22 cellular contexts compared by ENCODE assay signal in the genomic region with DNA sequence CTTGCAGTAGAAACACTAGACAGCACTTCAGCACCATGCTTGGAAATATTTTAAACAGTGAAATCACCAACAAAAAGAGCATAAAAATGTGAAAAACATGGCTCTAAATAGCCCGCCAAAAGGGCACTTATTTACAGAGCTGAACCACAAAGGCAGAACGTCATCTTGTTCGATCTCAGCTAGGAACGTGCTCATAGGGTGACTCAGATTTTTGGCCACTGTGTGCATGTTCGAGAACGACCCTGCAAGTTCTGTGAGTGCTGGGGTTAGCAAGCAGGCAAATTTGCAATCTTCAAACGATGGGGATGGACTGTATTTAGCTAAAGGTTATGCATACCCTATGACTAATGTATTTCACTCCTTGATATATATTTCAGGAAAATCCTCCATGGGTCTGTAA. TPM values are rescaled to one million over a fixed set of nuclear protein-coding genes. Genes with fewer than 3 reads are reported as not detected.
DNase-seq lines count a peak whose midpoint lies in the region; ATAC-seq, FAIRE-seq and TF ChIP-seq lines count a peak whose summit lies in the region.
"Had no signal": no experiment of that assay in that cellular context is flagged by ENCODE, and none has a peak within 500 bp of the region (broad histone marks: within the 10 kb centered on the region; RNA-seq: fewer than 3 reads in every experiment).

No MANE protein-coding gene starts in this region.

- H3K36me3 ChIP-seq in MG63 (no peaks in the 10 kb centered on the region), brain microvascular endothelial cell (replicated peaks) (no peaks in the 10 kb centered on the region), Caco-2 (ENCODE audit: control insufficient read depth, insufficient read depth, low read length) (no peaks in the 10 kb centered on the region), heart right ventricle (no peaks in the 10 kb centered on the region)
- H3K36me3 ChIP-seq: BLaER1 had no signal

- TF ChIP-seq CTCF in brain microvascular endothelial cell (IDR thresholded peaks at IDR 0.05; ENCODE audit: low read depth, low read length, missing control alignments), result no peak
- no peak for TF ChIP-seq CTCF in Caco-2 (IDR thresholded peaks at IDR 0.05; ENCODE audit: insufficient read depth in 1 of 2, low read depth in 1 of 2, low read length in 1 of 2, severe bottlenecking in 1 of 2, unreplicated experiment in 1 of 2)
- TF ChIP-seq CTCF in heart right ventricle (IDR thresholded peaks at IDR 0.05), result no peak

- H3K9me3 ChIP-seq in MG63, result no peaks in the 10 kb centered on the region; the same call in 1 of the 2 replicates
- no peaks in the 10 kb centered on the region; the same call in 1 of the 2 replicates for H3K9me3 ChIP-seq in Caco-2
- peaks cover 0 to 4% (median 0%) of the 10 kb centered on the region in 11 donors for H3K9me3 ChIP-seq in heart right ventricle
- H3K9me3 ChIP-seq: A549, BLaER1 had no signal

- no peak for TF ChIP-seq POLR2A in H54 (IDR thresholded peaks at IDR 0.05; ENCODE audit: low read depth, low read length)

- H3K27ac ChIP-seq in brain microvascular endothelial cell, result no peak overlapping the region
- no peak overlapping the region for H3K27ac ChIP-seq in heart right ventricle
- H3K27ac ChIP-seq: A549, BLaER1 had no signal

- no peak overlapping the region for H3K27ac Mint-ChIP-seq in Caco-2 (ENCODE audit: unreplicated experiment)
- H3K27ac Mint-ChIP-seq: CD8-positive, alpha-beta T cell; H9 had no signal

- no peak overlapping the region for H3K4me3 ChIP-seq in MG63
- H3K4me3 ChIP-seq in brain microvascular endothelial cell (ENCODE audit: low read depth, low read length), result no peak overlapping the region
- H3K4me3 ChIP-seq in Caco-2 (ENCODE audit: low read depth, low read length), result no peak overlapping the region
- no peak overlapping the region for H3K4me3 ChIP-seq in heart right ventricle
- H3K4me3 ChIP-seq: A549, BLaER1 had no signal

- WGBS in heart right ventricle, 2 donors, result 74 to 78% methylated on average over 7 of the region's 7 CpGs

- POLR2A ChIA-PET in Caco-2 (lab: Charles Lee), result no interaction called here

- H3K4me1 ChIP-seq in Caco-2 (no peaks in the 10 kb centered on the region), heart right ventricle (no peaks in the 10 kb centered on the region)
- H3K4me1 ChIP-seq: A549, BLaER1 had no signal

- in situ Hi-C loops in brain microvascular endothelial cell (cut with HindIII; ENCODE audit: low pct_ligation_motif_present, low sequenced_read_pairs), result no loop called here

- no peak for FAIRE-seq in H54 (lab: Jason Lieb, UNC)
- FAIRE-seq: A549 had no signal

- BruUV-seq in Caco-2 (replicated peaks; lab: Mats Ljungman, UMichigan), result no TSS peak

- H3K27me3 ChIP-seq in MG63, result 0 out of 2 replicates have a peak, but pooled peaks cover 2% of the 10 kb centered on the region
- H3K27me3 ChIP-seq in brain microvascular endothelial cell (replicated peaks), result peaks cover 3% of the 10 kb centered on the region
- H3K27me3 ChIP-seq in Caco-2 (replicated peaks; ENCODE audit: control insufficient read depth, insufficient read depth, low read length), result no peaks in the 10 kb centered on the region; the same call in 1 of the 2 replicates
- H3K27me3 ChIP-seq in heart right ventricle, result peaks cover 0 to 39% (median 11%) of the 10 kb centered on the region in 7 donors
- H3K27me3 ChIP-seq: BLaER1 had no signal

- no peak overlapping the region for H3K4me3 Mint-ChIP-seq in Caco-2 (ENCODE audit: unreplicated experiment)
- H3K4me3 Mint-ChIP-seq: CD8-positive, alpha-beta T cell; H9 had no signal

- no peaks in the 10 kb centered on the region for H3K36me3 Mint-ChIP-seq in Caco-2 (ENCODE audit: insufficient read depth, unreplicated experiment)
- H3K36me3 Mint-ChIP-seq: CD8-positive, alpha-beta T cell had no signal

- no peaks in the 10 kb centered on the region for H3K9me3 Mint-ChIP-seq in Caco-2 (ENCODE audit: unreplicated experiment)
- H3K9me3 Mint-ChIP-seq: CD8-positive, alpha-beta T cell; H9 had no signal

- H3K4me1 Mint-ChIP-seq in Caco-2 (ENCODE audit: low read depth, unreplicated experiment), result no peaks in the 10 kb centered on the region
- H3K4me1 Mint-ChIP-seq: H9 had no signal

- CTCF ChIA-PET in Caco-2 (lab: Charles Lee), result interaction anchor here (0.6 kb wide), 1 partner anchor 1011 kb away, joined by 3 read pairs; no protein-coding TSS in a partner anchor

- peaks cover 7% of the 10 kb centered on the region for H3K27me3 Mint-ChIP-seq in Caco-2 (ENCODE audit: insufficient read depth, unreplicated experiment)

- DNase-seq in H4 (ENCODE audit: low spot score) (peak; percentile 26), MG63 (peak; percentile 30), brain microvascular endothelial cell (peak; percentile 9), renal cortical epithelial cell (ENCODE audit: low read depth) (peak; percentile 33), AG08396 (ENCODE audit: low spot score) (no peak), Caco-2 (no peak), H54 (ENCODE audit: insufficient read length, low spot score) (no peak), heart right ventricle (no peak)
- DNase-seq: CD8-positive, alpha-beta T cell; DMS53; H9; MM.1S; NCI-H1092 treated with DMSO at 0.1 percent for 48 hours; NCI-H146; NCI-H2081 treated with DMSO at 0.1 percent for 48 hours; NCI-H446 treated with DMSO at 0.1 percent for 48 hours; NCI-H748 treated with DMSO at 0.1 percent for 48 hours; NK-92 treated with Interleukin-12 subunit alpha and Interleukin-12 subunit beta, amount 100 ng/mL, for 24 hours; T-helper 1 cell had no signal

- no peak for ATAC-seq in heart right ventricle
- ATAC-seq: A549; CD8-positive, alpha-beta T cell had no signal

- intact Hi-C loops in Caco-2 (cut with micrococcal nuclease; ENCODE audit: unreplicated experiment), result no loop called here
- intact Hi-C loops in heart right ventricle (cut with DNase I), result no loop called here

RNA-seq across cellular contexts. Expression of gene OR2AT4, which starts 30.6 kb away (rescaled TPM):
- not detected in 2 replicates for total RNA-seq in H4 (2014; rRNA removed; shearing (Covaris generic))
- not detected in 2 replicates for total RNA-seq in MG63 (2014; rRNA removed; shearing (Covaris generic); ENCODE audit: low replicate concordance)
- total RNA-seq in renal cortical epithelial cell (under 0.01 TPM in 1 of 2 replicates, not detected in the other), Caco-2 (2022) (not detected in 2 replicates), heart right ventricle (not detected)
- polyA plus RNA-seq in heart right ventricle, result not detected
- total RNA-seq: CD8-positive, alpha-beta T cell; H9; OCI-LY7 had no signal

Comparison
In these comparisons a context has a peak if more than half of its experiments do, and no peak if none do; other contexts are left out.
1. DNase-seq: peak in H4 (single experiment), MG63 (single experiment), brain microvascular endothelial cell (single experiment) and renal cortical epithelial cell (single experiment); none in AG08396 (single experiment), Caco-2 (0 of 2), H54 (single experiment) and heart right ventricle (0 of 2).